Comparison of ENCODE assay signal across 1 cellular context in genomic region chr9:128337972-128338371, GRCh38.
TF ChIP-seq lines count a peak whose summit lies in the region.

No MANE protein-coding gene starts in this region.

TF ChIP-seq in WTC11, 78 proteins besides CTCF, POLR2A, EP300 and RAD21 (continued from another document):
- TF ChIP-seq ZNF532 (CRISPR knock-in tag; IDR thresholded peaks at IDR 0.05; ENCODE audit: borderline replicate concordance) (no peak), RORB (CRISPR knock-in tag; IDR thresholded peaks at IDR 0.05) (no peak)
- TF ChIP-seq, protein P1, sequence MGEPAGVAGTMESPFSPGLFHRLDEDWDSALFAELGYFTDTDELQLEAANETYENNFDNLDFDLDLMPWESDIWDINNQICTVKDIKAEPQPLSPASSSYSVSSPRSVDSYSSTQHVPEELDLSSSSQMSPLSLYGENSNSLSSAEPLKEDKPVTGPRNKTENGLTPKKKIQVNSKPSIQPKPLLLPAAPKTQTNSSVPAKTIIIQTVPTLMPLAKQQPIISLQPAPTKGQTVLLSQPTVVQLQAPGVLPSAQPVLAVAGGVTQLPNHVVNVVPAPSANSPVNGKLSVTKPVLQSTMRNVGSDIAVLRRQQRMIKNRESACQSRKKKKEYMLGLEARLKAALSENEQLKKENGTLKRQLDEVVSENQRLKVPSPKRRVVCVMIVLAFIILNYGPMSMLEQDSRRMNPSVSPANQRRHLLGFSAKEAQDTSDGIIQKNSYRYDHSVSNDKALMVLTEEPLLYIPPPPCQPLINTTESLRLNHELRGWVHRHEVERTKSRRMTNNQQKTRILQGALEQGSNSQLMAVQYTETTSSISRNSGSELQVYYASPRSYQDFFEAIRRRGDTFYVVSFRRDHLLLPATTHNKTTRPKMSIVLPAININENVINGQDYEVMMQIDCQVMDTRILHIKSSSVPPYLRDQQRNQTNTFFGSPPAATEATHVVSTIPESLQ (CRISPR knock-in tag; IDR thresholded peaks at IDR 0.05), result no peak
